Comparison of ENCODE assay signal across 8 cellular contexts in the genomic region with DNA sequence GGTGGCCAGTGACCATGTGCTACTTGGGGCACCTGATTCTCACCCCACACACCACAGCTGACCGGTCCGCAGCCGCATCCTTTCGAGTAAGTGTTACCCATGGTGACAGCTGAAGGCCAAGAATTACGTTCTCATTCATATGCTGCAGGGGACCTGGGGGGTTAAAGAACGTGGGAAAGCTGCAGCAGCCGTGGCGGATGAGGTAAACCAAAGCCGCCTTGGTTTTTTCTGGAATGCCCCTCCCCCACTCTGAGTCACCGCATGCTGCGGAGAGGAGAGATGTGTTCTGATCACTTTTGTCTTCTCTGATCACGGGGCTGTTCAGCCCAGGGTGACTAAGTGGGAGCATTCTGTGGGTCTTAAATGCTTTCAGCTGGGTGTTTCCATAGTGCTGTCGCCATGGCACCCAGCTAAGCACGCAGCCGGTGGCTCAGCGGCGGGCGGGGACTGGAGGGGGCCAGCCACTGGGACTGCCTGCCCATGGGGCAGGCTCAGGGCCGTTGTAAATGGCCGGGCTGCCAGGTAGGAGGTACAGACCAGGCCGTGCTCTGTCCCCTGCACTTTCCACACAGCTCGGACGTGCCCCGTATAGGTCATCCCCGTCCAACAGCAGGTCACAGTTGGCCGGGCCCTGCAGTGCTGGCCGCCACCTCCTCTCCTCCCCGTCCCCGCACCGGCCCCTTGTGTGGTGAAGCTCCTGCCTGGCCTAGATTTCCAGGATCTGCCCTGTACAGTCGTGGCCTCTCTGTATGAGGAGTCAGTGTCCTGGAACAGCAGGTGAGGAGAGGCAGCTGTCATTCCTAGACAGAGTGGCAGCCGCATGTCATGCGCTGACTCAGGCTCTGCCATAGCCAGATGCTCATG.
DNase-seq lines count a peak whose midpoint lies in the region; FAIRE-seq and TF ChIP-seq lines count a peak whose summit lies in the region.

No MANE protein-coding gene starts in this region.

- 30 to 36% (median 34%) methylated on average over 28 to 33 of the region's 33 CpGs for WGBS in ovary, 3 donors
- WGBS in suprapubic skin, result 84% methylated on average over 8 of the region's 33 CpGs

- TF ChIP-seq CTCF in ovary (IDR thresholded peaks at IDR 0.05) (no peak), suprapubic skin (IDR thresholded peaks at IDR 0.05) (no peak)

- H3K9ac ChIP-seq in BLaER1 treated with 17β-estradiol and CSF1 and Interleukin-3, amounts not matched to agents 10 nM and 100 nM, result peak overlapping the region in 7 of 11 experiments; percentile 17 to 61 (median 32); a peak in 10 of 22 replicates

- no peaks in the 10 kb centered on the region for H3K36me3 ChIP-seq in BLaER1 treated with 17β-estradiol and CSF1 and Interleukin-3, amounts not matched to agents 10 nM and 100 nM
- H3K36me3 ChIP-seq in KOPT-K1 (ENCODE audit: insufficient read depth, low read length), result no peaks in the 10 kb centered on the region
- no peaks in the 10 kb centered on the region for H3K36me3 ChIP-seq in ovary
- H3K36me3 ChIP-seq in suprapubic skin, result peaks cover 6% of the 10 kb centered on the region

- no peak for TF ChIP-seq POLR2A in ovary (IDR thresholded peaks at IDR 0.05)
- peak in 1 of 2 donors; percentile 10 for TF ChIP-seq POLR2A in suprapubic skin (IDR thresholded peaks at IDR 0.05)
- TF ChIP-seq POLR2A in GM12891 (IDR thresholded peaks at IDR 0.05; ENCODE audit: low read depth, low read length), result no peak

- FAIRE-seq in frontal cortex (lab: Jason Lieb, UNC) (no peak), GM12891 (lab: Jason Lieb, UNC) (no peak)

- no peak for TF ChIP-seq EP300 in ovary (IDR thresholded peaks at IDR 0.05)
- TF ChIP-seq EP300 in suprapubic skin (IDR thresholded peaks at IDR 0.05), result no peak

- peaks cover 0 to 78% (median 54%) of the 10 kb centered on the region in 11 experiments; a peak in 18 of 22 replicates for H4K20me1 ChIP-seq in BLaER1 treated with 17β-estradiol and CSF1 and Interleukin-3, amounts not matched to agents 10 nM and 100 nM

- intact Hi-C loops in ovary (cut with DNase I), result loop anchor here in 3 of 4 donors (2.0 to 5.0 kb wide), 5 partner anchors 58 to 104 kb away; partner anchors contain the start of genes CHMP6 (in 2 of the 3) and BAIAP2 (in 1 of the 3)

- peak overlapping the region; percentile 78 to 98 (median 87) for H3K4me2 ChIP-seq in BLaER1 treated with 17β-estradiol and CSF1 and Interleukin-3, amounts not matched to agents 10 nM and 100 nM

- H3K27me3 ChIP-seq in BLaER1 treated with 17β-estradiol and CSF1 and Interleukin-3, amounts not matched to agents 10 nM and 100 nM, result peaks cover 60 to 95% (median 88%) of the 10 kb centered on the region in 11 experiments
- H3K27me3 ChIP-seq in ovary, result no peaks in the 10 kb centered on the region
- H3K27me3 ChIP-seq in suprapubic skin, result no peaks in the 10 kb centered on the region

- peaks cover 52 to 69% (median 60%) of the 10 kb centered on the region in 10 experiments for H3K4me1 ChIP-seq in BLaER1 treated with 17β-estradiol and CSF1 and Interleukin-3, amounts not matched to agents 10 nM and 100 nM
- H3K4me1 ChIP-seq in ovary (ENCODE audit: insufficient read depth) (peaks cover 10% of the 10 kb centered on the region), suprapubic skin (peaks cover 89% of the 10 kb centered on the region)

- H3K27ac ChIP-seq in BLaER1 treated with 17β-estradiol and CSF1 and Interleukin-3, amounts not matched to agents 10 nM and 100 nM, result peak overlapping the region in 4 of 11 experiments; percentile 25 to 81 (median 54); a peak in 7 of 22 replicates
- H3K27ac ChIP-seq in KOPT-K1 (ENCODE audit: low read depth, low read length, poor library complexity, severe bottlenecking), result peak overlapping the region; percentile 56
- H3K27ac ChIP-seq in ovary, result peak overlapping the region; percentile 2 to 81
- H3K27ac ChIP-seq in suprapubic skin, result peak overlapping the region; percentile 88

- H3K9me3 ChIP-seq in BLaER1 treated with 17β-estradiol and CSF1 and Interleukin-3, amounts not matched to agents 10 nM and 100 nM (replicated peaks in 1 of 11), result no peaks in the 10 kb centered on the region
- H3K9me3 ChIP-seq in KOPT-K1 (ENCODE audit: insufficient read depth, low read length, poor library complexity, severe bottlenecking) (no peaks in the 10 kb centered on the region), ovary (no peaks in the 10 kb centered on the region), suprapubic skin (no peaks in the 10 kb centered on the region)

- peak overlapping the region in 3 of 10 experiments; percentile 3 to 44 (median 9); a peak in 5 of 20 replicates for H3K4me3 ChIP-seq in BLaER1 treated with 17β-estradiol and CSF1 and Interleukin-3, amounts not matched to agents 10 nM and 100 nM
- no peak overlapping the region for H3K4me3 ChIP-seq in ovary
- peak overlapping the region; percentile 12 for H3K4me3 ChIP-seq in suprapubic skin

- DNase-seq in SHP77 treated with DMSO at 0.1 percent for 48 hours (lab: John Stamatoyannopoulos, UW) (peak; percentile 31), frontal cortex (ENCODE audit: low spot score in 2 of 2) (peak; percentile 69 to 87), ovary (peak; percentile 78 to 85 (median 81)), suprapubic skin (ENCODE audit: low spot score in 2 of 2) (peak; percentile 94 to 95), GM12891 (ENCODE audit: insufficient read length, low spot score) (no peak)
- peak; percentile 96 for DNase-seq in activated naive CD4-positive, alpha-beta T cell treated with Interleukin-2 at 50 U/mL for 16 hours

TF ChIP-seq in GM12891, 5 proteins besides CTCF, POLR2A, EP300 and RAD21:
- no peak for TF ChIP-seq POU2F2 (IDR thresholded peaks at IDR 0.05; ENCODE audit: low read depth, low read length)
- TF ChIP-seq POLR2AphosphoS5 (IDR thresholded peaks at IDR 0.05; ENCODE audit: low read depth, low read length), result no peak
- no peak for TF ChIP-seq PAX5 (IDR thresholded peaks at IDR 0.05; ENCODE audit: insufficient read depth, low read length, severe bottlenecking)
- no peak for TF ChIP-seq TAF1 (IDR thresholded peaks at IDR 0.05; ENCODE audit: low read depth, low read length)
- no peak for TF ChIP-seq SPI1 (IDR thresholded peaks at IDR 0.05; ENCODE audit: low read depth, low read length)
